10 cellular contexts compared by ENCODE assay signal in genomic region chr21:41142051-41142795, GRCh38. TPM values are rescaled to one million over a fixed set of nuclear protein-coding genes. Genes with fewer than 3 reads are reported as not detected.
DNase-seq lines count a peak whose midpoint lies in the region; ATAC-seq, FAIRE-seq and TF ChIP-seq lines count a peak whose summit lies in the region.
"Had no signal": no experiment of that assay in that cellular context is flagged by ENCODE, and none has a peak within 500 bp of the region (broad histone marks: within the 10 kb centered on the region; RNA-seq: fewer than 3 reads in every experiment).

No MANE protein-coding gene starts in this region.

- no peak overlapping the region for H2AFZ ChIP-seq in H9 (ENCODE audit: low read length)

- H2AK5ac ChIP-seq in H9 (ENCODE audit: insufficient read length, low read length), result no peak overlapping the region

- H2BK20ac ChIP-seq in H9 (ENCODE audit: low read depth, low read length, poor library complexity, severe bottlenecking), result no peak overlapping the region

- peaks cover 9 to 12% of the 10 kb centered on the region in 2 experiments for H3K4me1 Mint-ChIP-seq in H9
- H3K4me1 Mint-ChIP-seq in CD4-positive, alpha-beta T cell (ENCODE audit: low read depth), result no peaks in the 10 kb centered on the region
- no peaks in the 10 kb centered on the region for H3K4me1 Mint-ChIP-seq in activated T-helper 1 cell treated with anti-CD3 and anti-CD28 coated beads, Interleukin-12 subunit alpha, Interleukin-12 subunit beta, Interleukin-2, Interleukin-4 antibody, amounts not matched to agents 30 ng/mL and 10 ng/mL and 1 ng/mL, durations not matched to agents 14 hours and 24 hours and 36 hours (ENCODE audit: low read depth)

- no peak overlapping the region for H3K18ac ChIP-seq in H9 (ENCODE audit: insufficient read length, low read depth, low read length)

- POLR2A ChIA-PET in CD4-positive, alpha-beta T cell (lab: Charles Lee), result no interaction called here

- H4K8ac ChIP-seq in H9 (replicated peaks; ENCODE audit: insufficient read length, low read depth, low read length), result no peak overlapping the region

- no peak overlapping the region; the same call in 1 of the 2 replicates for H3K14ac ChIP-seq in H9 (ENCODE audit: insufficient read depth, low read length)

- H3K9me3 ChIP-seq in H9 (ENCODE audit: control insufficient read depth, low read depth, low read length), result no peaks in the 10 kb centered on the region
- no peaks in the 10 kb centered on the region for H3K9me3 ChIP-seq in CD4-positive, alpha-beta T cell (ENCODE audit: control insufficient read depth, low read length)

- CTCF ChIA-PET in CD4-positive, alpha-beta T cell (lab: Charles Lee), result no interaction called here

- H3K4ac ChIP-seq in H9 (ENCODE audit: low read depth, low read length), result no peak overlapping the region

- H2BK120ac ChIP-seq in H9 (ENCODE audit: low read depth, low read length, poor library complexity, severe bottlenecking), result no peak overlapping the region

- H3K79me2 ChIP-seq in H9 (ENCODE audit: insufficient read depth, low read length), result no peaks in the 10 kb centered on the region

- H3K27ac ChIP-seq in H9 (ENCODE audit: insufficient read length, low read depth, low read length), result no peak overlapping the region
- H3K27ac ChIP-seq in CD4-positive, alpha-beta T cell (ENCODE audit: low read depth, low read length), result no peak overlapping the region

- no peak overlapping the region for H3K27ac Mint-ChIP-seq in H9
- H3K27ac Mint-ChIP-seq in CD4-positive, alpha-beta T cell, result no peak overlapping the region
- H3K27ac Mint-ChIP-seq in activated T-helper 1 cell treated with anti-CD3 and anti-CD28 coated beads, Interleukin-12 subunit alpha, Interleukin-12 subunit beta, Interleukin-2, Interleukin-4 antibody, amounts not matched to agents 30 ng/mL and 10 ng/mL and 1 ng/mL, durations not matched to agents 14 hours and 24 hours and 36 hours, result no peak overlapping the region

- H3K23me2 ChIP-seq in H9 (ENCODE audit: insufficient read length, low read depth, low read length, poor library complexity, severe bottlenecking), result no peaks in the 10 kb centered on the region

- no CpG with 5 or more reads among the region's 15 CpGs for WGBS in H9 (ENCODE audit: extremely low coverage, insufficient read length, low lambda C conversion rate)

- intact Hi-C loops in left cardiac atrium (cut with DNase I) (no loop called here), sciatic nerve (cut with DNase I) (no loop called here)
- intact Hi-C loops in CD4-positive, alpha-beta T cell (cut with DNase I, micrococcal nuclease), result no loop called here
- intact Hi-C loops in activated T-helper 1 cell treated with anti-CD3 and anti-CD28 coated beads, Interleukin-12 subunit alpha, Interleukin-12 subunit beta, Interleukin-2, Interleukin-4 antibody, amounts not matched to agents 30 ng/mL and 10 ng/mL and 1 ng/mL, durations not matched to agents 14 hours and 24 hours and 36 hours (cut with micrococcal nuclease), result no loop called here

- H3K9ac ChIP-seq in H9 (ENCODE audit: extremely low read depth, insufficient read length, low read length), result no peak overlapping the region

- H3K56ac ChIP-seq in H9 (ENCODE audit: insufficient read length, low read depth, low read length), result no peak overlapping the region

- H3K4me2 ChIP-seq in H9 (ENCODE audit: insufficient read depth, insufficient read length, low read length), result no peak overlapping the region

- H3K27me3 Mint-ChIP-seq in H9 (ENCODE audit: low read depth), result peaks cover 33% of the 10 kb centered on the region
- H3K27me3 Mint-ChIP-seq in CD4-positive, alpha-beta T cell, result peaks cover 35% of the 10 kb centered on the region
- no peaks in the 10 kb centered on the region for H3K27me3 Mint-ChIP-seq in activated T-helper 1 cell treated with anti-CD3 and anti-CD28 coated beads, Interleukin-12 subunit alpha, Interleukin-12 subunit beta, Interleukin-2, Interleukin-4 antibody, amounts not matched to agents 30 ng/mL and 10 ng/mL and 1 ng/mL, durations not matched to agents 14 hours and 24 hours and 36 hours (ENCODE audit: insufficient read depth)

- no peak overlapping the region for H3K23ac ChIP-seq in H9 (ENCODE audit: insufficient read length, low read depth, low read length)

- no peaks in the 10 kb centered on the region; a peak in 1 of 7 replicates for H3K36me3 Mint-ChIP-seq in H9 (ENCODE audit: insufficient read depth in 1 of 3, low read depth in 3 of 3)
- no peaks in the 10 kb centered on the region for H3K36me3 Mint-ChIP-seq in CD4-positive, alpha-beta T cell (ENCODE audit: low read depth)
- H3K36me3 Mint-ChIP-seq in activated T-helper 1 cell treated with anti-CD3 and anti-CD28 coated beads, Interleukin-12 subunit alpha, Interleukin-12 subunit beta, Interleukin-2, Interleukin-4 antibody, amounts not matched to agents 30 ng/mL and 10 ng/mL and 1 ng/mL, durations not matched to agents 14 hours and 24 hours and 36 hours (ENCODE audit: low read depth), result no peaks in the 10 kb centered on the region

- no peaks in the 10 kb centered on the region for H3K27me3 ChIP-seq in H9 (ENCODE audit: insufficient read depth, low read length)
- peaks cover 3% of the 10 kb centered on the region for H3K27me3 ChIP-seq in CD4-positive, alpha-beta T cell (ENCODE audit: control insufficient read depth, insufficient read depth, low read length)

- DNase-seq in H9, result peak; percentile 47
- peak; percentile 88 for DNase-seq in RCC 7860 (ENCODE audit: low spot score)
- peak; percentile 34 for DNase-seq in left cardiac atrium
- no peak for DNase-seq in sciatic nerve (ENCODE audit: low spot score)
- DNase-seq in CD4-positive, alpha-beta T cell, result no peak
- no peak for DNase-seq in activated T-helper 1 cell treated with anti-CD3 and anti-CD28 coated beads, Interleukin-12 subunit alpha, Interleukin-12 subunit beta, Interleukin-2, Interleukin-4 antibody, amounts not matched to agents 30 ng/mL and 10 ng/mL and 1 ng/mL, durations not matched to agents 14 hours and 24 hours and 36 hours (ENCODE audit: low spot score)
- DNase-seq: activated T-cell treated with anti-CD3 and anti-CD28 coated beads, Interleukin-2, amount 50 U/mL, for 48 hours; stimulated activated CD4-positive, alpha-beta T cell treated with anti-CD3 and anti-CD28 coated beads, Interleukin-2, amount 100 ng/mL, for 24 hours had no signal

- no peak overlapping the region for H4K5ac ChIP-seq in H9 (ENCODE audit: insufficient read length, low read depth, low read length)

- peaks cover 5 to 7% of the 10 kb centered on the region in 2 experiments; a peak in 4 of 5 replicates for H3K9me3 Mint-ChIP-seq in H9
- no peaks in the 10 kb centered on the region for H3K9me3 Mint-ChIP-seq in CD4-positive, alpha-beta T cell
- no peaks in the 10 kb centered on the region for H3K9me3 Mint-ChIP-seq in activated T-helper 1 cell treated with anti-CD3 and anti-CD28 coated beads, Interleukin-12 subunit alpha, Interleukin-12 subunit beta, Interleukin-2, Interleukin-4 antibody, amounts not matched to agents 30 ng/mL and 10 ng/mL and 1 ng/mL, durations not matched to agents 14 hours and 24 hours and 36 hours

- H3K79me1 ChIP-seq in H9 (ENCODE audit: insufficient read depth, low read depth, low read length, poor library complexity, severe bottlenecking), result no peaks in the 10 kb centered on the region

- no peaks in the 10 kb centered on the region for H4K20me1 ChIP-seq in H9 (ENCODE audit: control insufficient read depth, insufficient read depth, insufficient read length)

- H3K4me1 ChIP-seq in H9 (ENCODE audit: insufficient read depth, low read length), result peaks cover under 1% of the 10 kb centered on the region; the same call in 1 of the 2 replicates

- ATAC-seq in left cardiac atrium (peak; percentile 76 to 79), sciatic nerve (peak; percentile 89), GM18505 (IDR thresholded peaks at IDR 0.05; ENCODE audit: unreplicated experiment) (no peak), GM18868 (IDR thresholded peaks at IDR 0.05; ENCODE audit: unreplicated experiment) (no peak)
- no peak for ATAC-seq in CD4-positive, alpha-beta T cell (ENCODE audit: poor library complexity)

- H3K4me3 Mint-ChIP-seq in H9, result no peak overlapping the region
- no peak overlapping the region for H3K4me3 Mint-ChIP-seq in CD4-positive, alpha-beta T cell
- H3K4me3 Mint-ChIP-seq in activated T-helper 1 cell treated with anti-CD3 and anti-CD28 coated beads, Interleukin-12 subunit alpha, Interleukin-12 subunit beta, Interleukin-2, Interleukin-4 antibody, amounts not matched to agents 30 ng/mL and 10 ng/mL and 1 ng/mL, durations not matched to agents 14 hours and 24 hours and 36 hours, result no peak overlapping the region

- no peak for TF ChIP-seq POLR2A in GM18505 (IDR thresholded peaks at IDR 0.05; ENCODE audit: borderline replicate concordance, extremely low read depth, insufficient read depth, insufficient read length)

- no peak overlapping the region for H3T11ph ChIP-seq in H9 (ENCODE audit: low read length)

- peak; percentile 2 for FAIRE-seq in RCC 7860 (lab: Jason Lieb, UNC)

- no peak for TF ChIP-seq CTCF in H9 (conservative IDR thresholded peaks at IDR 0.05)
- TF ChIP-seq CTCF in CD4-positive, alpha-beta T cell (IDR thresholded peaks at IDR 0.05), result no peak

- H4K91ac ChIP-seq in H9 (ENCODE audit: insufficient read length, low read depth, low read length), result no peak overlapping the region

- no peak overlapping the region for H2BK5ac ChIP-seq in H9 (ENCODE audit: insufficient read length, low read length)

- no peak overlapping the region for H2BK12ac ChIP-seq in H9 (ENCODE audit: insufficient read length, low read depth, low read length)

- no peak overlapping the region for H2BK15ac ChIP-seq in H9 (ENCODE audit: low read depth, low read length)

RNA-seq across cellular contexts. Expression of gene BACE2, which starts 25.7 kb away (rescaled TPM):
- 8.0 and 8.3 TPM in 2 replicates for total RNA-seq in H9 (2021)
- total RNA-seq in left cardiac atrium, result 10 to 100 TPM; 22.6 to 39.5 TPM
- 103 TPM for total RNA-seq in sciatic nerve
- total RNA-seq in CD4-positive, alpha-beta T cell, result under 1 TPM in 1 of 2 experiments, not detected in 1; 0.16 TPM
- total RNA-seq in activated T-helper 1 cell treated with anti-CD3 and anti-CD28 coated beads, Interleukin-12 subunit alpha, Interleukin-12 subunit beta, Interleukin-2, Interleukin-4 antibody, amounts not matched to agents 30 ng/mL and 10 ng/mL and 1 ng/mL, durations not matched to agents 14 hours and 24 hours and 36 hours, result 0.81 and 1.8 TPM in 2 replicates

Comparison
In these comparisons a context has a peak if more than half of its experiments do, and no peak if none do; other contexts are left out.
1. DNase-seq: peak in H9 (single experiment), RCC 7860 (single experiment) and left cardiac atrium (single experiment); none in sciatic nerve (single experiment), CD4-positive, alpha-beta T cell (0 of 10) and activated T-helper 1 cell treated with anti-CD3 and anti-CD28 coated beads, Interleukin-12 subunit alpha, Interleukin-12 subunit beta, Interleukin-2, Interleukin-4 antibody, amounts not matched to agents 30 ng/mL and 10 ng/mL and 1 ng/mL, durations not matched to agents 14 hours and 24 hours and 36 hours (single experiment).
2. ATAC-seq: peak in left cardiac atrium (2 of 2) and sciatic nerve (single experiment); none in CD4-positive, alpha-beta T cell (single experiment), GM18505 (single experiment) and GM18868 (single experiment).